8 cellular contexts compared by ENCODE assay signal in the genomic region with DNA sequence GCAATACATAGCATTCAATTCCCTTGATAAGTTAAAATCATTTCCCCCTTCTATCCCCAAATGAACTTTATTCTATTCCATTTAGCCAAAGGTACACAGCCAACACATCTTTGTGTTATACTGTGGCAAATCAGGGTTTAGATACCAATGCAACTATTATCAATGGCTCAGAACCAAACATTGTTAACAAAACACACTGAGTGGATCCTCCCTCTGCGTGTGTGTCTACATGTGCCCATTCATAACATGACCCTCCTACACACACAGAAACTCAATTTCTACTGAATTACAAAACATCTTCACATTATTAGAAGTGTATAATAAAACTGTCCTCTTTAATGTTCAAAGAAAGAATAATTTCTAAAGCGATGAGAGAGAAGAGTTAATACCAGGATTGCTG. TPM values are rescaled to one million over a fixed set of nuclear protein-coding genes. Genes with fewer than 3 reads are reported as not detected.
A peak's percentile ranks its signal among the peaks of the same experiment; 100 is the strongest.
DNase-seq lines count a peak whose midpoint lies in the region; ATAC-seq, FAIRE-seq and TF ChIP-seq lines count a peak whose summit lies in the region.

No MANE protein-coding gene starts in this region.

- 65% methylated on average over 2 of the region's 2 CpGs; no CpG with 5 or more reads in 1 of the 2 experiments for WGBS in H1 (ENCODE audit: extremely low coverage in 1 of 2, insufficient coverage in 1 of 2, insufficient read length in 1 of 2, insufficient replicate concordance in 2 of 2, low coverage in 1 of 2, low lambda C conversion rate in 2 of 2, missing lambda C conversion rate in 1 of 2), 2 experiments

- H2AFZ ChIP-seq in DND-41 (ENCODE audit: low read depth, low read length) (0 out of 2 replicates have a peak overlapping the region, but pooled peaks have one; percentile 74), H1 (ENCODE audit: low read length) (no peak overlapping the region), parathyroid adenoma (no peak overlapping the region)

- H3K9ac ChIP-seq in DND-41 (ENCODE audit: low read depth, low read length) (peak overlapping the region; percentile 71), NT2/D1 (ENCODE audit: insufficient read length, low read depth) (peak overlapping the region; percentile 69), H1 (replicated peaks in 1 of 4; ENCODE audit: extremely low read depth in 1 of 4, low read depth in 3 of 4, low read length in 3 of 4) (no peak overlapping the region; a peak in 1 of 7 replicates), parathyroid adenoma (no peak overlapping the region)

- no peak overlapping the region for H2BK15ac ChIP-seq in H1 (ENCODE audit: low read length)

- no peak overlapping the region for H3K56ac ChIP-seq in H1 (replicated peaks; ENCODE audit: insufficient read length, low read depth, low read length)

- no peak overlapping the region for H3K14ac ChIP-seq in H1 (ENCODE audit: insufficient read length)

- H2BK12ac ChIP-seq in H1 (ENCODE audit: low read depth, low read length) = no peak overlapping the region

- no peak overlapping the region for H3K4ac ChIP-seq in H1 (replicated peaks; ENCODE audit: insufficient read length, low read depth, low read length)

- no peak overlapping the region for H2BK120ac ChIP-seq in H1 (replicated peaks; ENCODE audit: low read depth, low read length)

- TF ChIP-seq POLR2A in H1 (IDR thresholded peaks at IDR 0.05; ENCODE audit: control extremely low read depth in 1 of 2, low read depth in 2 of 2, low read length in 2 of 2) = no peak

- H3K27me3 ChIP-seq in DND-41 (ENCODE audit: insufficient read depth, low read length, poor library complexity) (no peaks in the 10 kb centered on the region), NT2/D1 (ENCODE audit: insufficient read depth, insufficient read length) (peaks cover 32% of the 10 kb centered on the region), H1 (replicated peaks in 1 of 4; ENCODE audit: control insufficient read depth in 3 of 4, extremely low read depth in 1 of 4, insufficient read depth in 3 of 4, low read length in 3 of 4) (peaks cover 0 to 5% (median 2%) of the 10 kb centered on the region in 4 experiments; a peak in 2 of 7 replicates), parathyroid adenoma (ENCODE audit: control insufficient read depth, insufficient read depth, low read length) (no peaks in the 10 kb centered on the region)

- no peak overlapping the region for H3K18ac ChIP-seq in H1 (ENCODE audit: extremely low read depth, low read length)

- no peak for FAIRE-seq in H1 (lab: Jason Lieb, UNC)

- POLR2A ChIA-PET in H1 (lab: Charles Lee; ENCODE audit: partially characterized antibody) = no interaction called here

- H4K5ac ChIP-seq in H1 (ENCODE audit: insufficient read length, low read depth, low read length) = no peak overlapping the region

- H3K79me2 ChIP-seq in DND-41 (ENCODE audit: insufficient read depth, low read length) = peaks cover 56% of the 10 kb centered on the region
- H3K79me2 ChIP-seq in H1 (ENCODE audit: control insufficient read depth in 1 of 2, insufficient read depth in 2 of 2, low read length in 2 of 2) = peaks cover 0 to 50% of the 10 kb centered on the region in 2 experiments; a peak in 2 of 4 replicates
- H3K79me2 ChIP-seq in parathyroid adenoma = peaks cover 2% of the 10 kb centered on the region

- peak overlapping the region; percentile 69; the same call in 1 of the 2 replicates for H3K27ac ChIP-seq in DND-41 (ENCODE audit: low read length)
- H3K27ac ChIP-seq in H1 (ENCODE audit: low read depth, low read length) = no peak overlapping the region
- H3K27ac ChIP-seq in parathyroid adenoma = peak overlapping the region; percentile 55

- H3K36me3 ChIP-seq in DND-41 (ENCODE audit: insufficient read depth, low read length) = no peaks in the 10 kb centered on the region
- H3K36me3 ChIP-seq in NT2/D1 (ENCODE audit: insufficient read depth, insufficient read length, low read length) = no peaks in the 10 kb centered on the region
- H3K36me3 ChIP-seq in H1 (ENCODE audit: control insufficient read depth in 2 of 4, insufficient read depth in 4 of 4, low read length in 3 of 4) = no peaks in the 10 kb centered on the region
- H3K36me3 ChIP-seq in parathyroid adenoma (ENCODE audit: control insufficient read depth, insufficient read depth, low read length) = no peaks in the 10 kb centered on the region

- H4K20me1 ChIP-seq in DND-41 (ENCODE audit: insufficient read depth, low read length) (peaks cover 10% of the 10 kb centered on the region; the same call in 1 of the 2 replicates), H1 (replicated peaks in 1 of 2; ENCODE audit: control insufficient read depth in 1 of 2, insufficient read depth in 2 of 2, low read length in 2 of 2) (peaks cover 0 to 5% of the 10 kb centered on the region in 2 experiments)

- no peaks in the 10 kb centered on the region for H3K79me1 ChIP-seq in H1 (ENCODE audit: low read depth, low read length)

- no peak for TF ChIP-seq RAD21 in H1 (IDR thresholded peaks at IDR 0.05 in 1 of 2, conservative IDR thresholded peaks at IDR 0.05 in 1 of 2; ENCODE audit: low read depth in 2 of 2, low read length in 2 of 2)

- H3K23me2 ChIP-seq in H1 (ENCODE audit: low read depth, low read length) = peaks cover 12% of the 10 kb centered on the region; the same call in 1 of the 2 replicates

- no peak overlapping the region for H2BK20ac ChIP-seq in H1 (ENCODE audit: low read length)

- H3K23ac ChIP-seq in H1 (ENCODE audit: insufficient read length) = no peak overlapping the region

- ATAC-seq in DND-41 (ENCODE audit: insufficient read depth, low read depth) (no peak), esophagus mucosa (no peak), HG03565 (IDR thresholded peaks at IDR 0.05; ENCODE audit: unreplicated experiment) (no peak)

- no peak for DNase-seq in DND-41
- no peak for DNase-seq in NT2/D1 (ENCODE audit: low read depth, low spot score)
- no peak for DNase-seq in H1 (ENCODE audit: low read depth in 1 of 2, low spot score in 2 of 2)
- DNase-seq in NCI-H1417 treated with DMSO at 0.1 percent for 48 hours (lab: John Stamatoyannopoulos, UW) = no peak
- DNase-seq in LoVo (ENCODE audit: low spot score) = no peak

- no peak overlapping the region for H4K8ac ChIP-seq in H1 (ENCODE audit: extremely low read depth, insufficient read depth, low read length)

- no peak overlapping the region for H2BK5ac ChIP-seq in H1 (ENCODE audit: low read depth, low read length)

- no peak for TF ChIP-seq EP300 in H1 (IDR thresholded peaks at IDR 0.05; ENCODE audit: borderline replicate concordance in 1 of 2, low read depth in 2 of 2, low read length in 2 of 2)

- H3K9me3 ChIP-seq in DND-41 (ENCODE audit: insufficient read depth, low read length, severe bottlenecking) = no peaks in the 10 kb centered on the region
- H3K9me3 ChIP-seq in NT2/D1 (ENCODE audit: insufficient read depth, low read length) = no peaks in the 10 kb centered on the region
- H3K9me3 ChIP-seq in H1 (ENCODE audit: insufficient read depth in 2 of 2, low read depth in 1 of 2, low read length in 1 of 2) = no peaks in the 10 kb centered on the region
- H3K9me3 ChIP-seq in parathyroid adenoma (ENCODE audit: control insufficient read depth, low read length) = no peaks in the 10 kb centered on the region

- H2AK5ac ChIP-seq in H1 (ENCODE audit: low read depth, low read length) = no peak overlapping the region

- TF ChIP-seq CTCF in DND-41 (IDR thresholded peaks at IDR 0.05; ENCODE audit: borderline replicate concordance, extremely low read depth, low read length, poor library complexity, severe bottlenecking) (no peak), H1 (IDR thresholded peaks at IDR 0.05; ENCODE audit: control extremely low read depth in 1 of 3, insufficient read depth in 1 of 3, low read depth in 1 of 3, low read length in 3 of 3) (no peak), parathyroid adenoma (IDR thresholded peaks at IDR 0.05) (no peak)

- H4K91ac ChIP-seq in H1 (replicated peaks; ENCODE audit: insufficient read length, low read length) = no peak overlapping the region

- H3K4me1 ChIP-seq in DND-41 (ENCODE audit: insufficient read depth, low read length) (peaks cover 51% of the 10 kb centered on the region), NT2/D1 (ENCODE audit: insufficient read depth, insufficient read length) (no peaks in the 10 kb centered on the region), H1 (replicated peaks in 1 of 4; ENCODE audit: control insufficient read depth in 3 of 4, insufficient read depth in 4 of 4, low read length in 3 of 4) (peaks cover 0 to 6% (median 0%) of the 10 kb centered on the region in 4 experiments; a peak in 2 of 7 replicates), parathyroid adenoma (no peaks in the 10 kb centered on the region)

- CTCF ChIA-PET in H1 (lab: Charles Lee; ENCODE audit: partially characterized antibody) = no interaction called here

- H3K4me3 ChIP-seq in DND-41 (ENCODE audit: low read depth in 1 of 2, low read length in 2 of 2) = peak overlapping the region; percentile 76 to 80
- peak overlapping the region; percentile 78 for H3K4me3 ChIP-seq in NT2/D1 (ENCODE audit: insufficient read length, low read depth)
- H3K4me3 ChIP-seq in H1 (ENCODE audit: extremely low read depth in 1 of 4, insufficient read depth in 2 of 4, low read depth in 3 of 4, low read length in 4 of 4) = peak overlapping the region; percentile 90 to 96 (median 94); a peak in 6 of 8 replicates
- peak overlapping the region; percentile 68 for H3K4me3 ChIP-seq in parathyroid adenoma (ENCODE audit: low read depth, low read length)

- H3K4me2 ChIP-seq in DND-41 (ENCODE audit: insufficient read depth, low read length) = peak overlapping the region; percentile 93
- peak overlapping the region; percentile 90 to 95 for H3K4me2 ChIP-seq in H1 (ENCODE audit: insufficient read depth in 1 of 2, low read depth in 2 of 2, low read length in 2 of 2)
- H3K4me2 ChIP-seq in parathyroid adenoma (ENCODE audit: low read length) = peak overlapping the region; percentile 63

TF ChIP-seq in H1, 55 proteins besides CTCF, POLR2A, EP300 and RAD21 (continues in another document):
- TF ChIP-seq GABPA (IDR thresholded peaks at IDR 0.05; ENCODE audit: borderline replicate concordance, insufficient read depth, low read length) (no peak), POU5F1 (IDR thresholded peaks at IDR 0.05; ENCODE audit: low read depth, low read length) (no peak)

RNA-seq across cellular contexts. Expression of gene TTBK2, which starts 1.3 kb away (rescaled TPM):
- total RNA-seq in H1 (2021; fragmentation: NEBNext Ultra II Directional; extraction: Animal tissue kit (Norgen Biotek cat#: 25700)) = 13.1 and 18.2 TPM in 2 replicates
- 2.7 and 2.9 TPM in 2 replicates for polyA plus RNA-seq in H1 (2011; rRNA removed)
- 4.1 TPM for polyA plus RNA-seq in H1 (2011; cell fraction: cytosol; rRNA removed)
- 3.7 TPM for polyA plus RNA-seq in H1 (2011; cell fraction: nucleus; rRNA removed)
- polyA plus RNA-seq in H1 (2012, experiment 1 of 2) = 3.2 to 5.0 TPM (median 3.9 TPM) in 4 replicates
- polyA plus RNA-seq in H1 (2012, experiment 2 of 2) = 0.22 TPM
- 4.3 TPM for polyA plus RNA-seq in H1 (2013, experiment 1 of 2)
- polyA plus RNA-seq in H1 (2013, experiment 2 of 2) = 3.7 TPM
- polyA minus RNA-seq in H1 (2011; rRNA and poly(A)+ RNA removed) = 19.3 and 21.2 TPM in 2 replicates
- polyA minus RNA-seq in H1 (2011; cell fraction: cytosol; rRNA and poly(A)+ RNA removed) = 8.4 TPM
- 13.5 TPM for polyA minus RNA-seq in H1 (2011; cell fraction: nucleus; rRNA and poly(A)+ RNA removed)
- total RNA-seq in esophagus mucosa = 5.4 TPM

Comparison
In these comparisons a context has a peak if more than half of its experiments do, and no peak if none do; other contexts are left out.
1. H3K9ac ChIP-seq: peak in DND-41 (single experiment) and NT2/D1 (single experiment); none in H1 (0 of 4) and parathyroid adenoma (single experiment).
2. Peak in every context shown above with its lines, with median percentiles within 50 percentile points of each other: H3K4me2 ChIP-seq and H3K4me3 ChIP-seq.